ENCODE assay signal across 20 cellular contexts in the genomic region with DNA sequence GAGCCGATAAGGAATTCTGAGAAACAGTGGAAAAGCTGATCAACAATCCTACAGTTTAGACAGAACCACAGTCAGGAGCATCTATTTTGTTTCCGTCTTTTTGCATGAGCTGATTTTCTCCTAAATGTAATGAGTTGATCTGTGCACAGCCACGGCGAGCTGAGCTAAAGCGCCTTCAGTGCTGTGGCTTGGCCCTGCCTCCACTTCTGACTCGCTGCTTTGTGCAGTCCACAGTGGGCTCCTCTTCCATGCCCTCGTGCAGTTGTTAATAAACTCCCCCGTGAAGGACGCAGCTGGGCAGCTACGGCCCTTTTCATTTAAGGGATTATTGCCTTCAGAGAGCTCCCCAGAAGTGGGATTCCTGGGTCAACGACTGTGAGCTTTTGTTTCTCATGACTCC. TPM values are rescaled to one million over a fixed set of nuclear protein-coding genes. Genes with fewer than 3 reads are reported as not detected.
DNase-seq lines count a peak whose midpoint lies in the region; ATAC-seq and TF ChIP-seq lines count a peak whose summit lies in the region.
"Had no signal": no experiment of that assay in that cellular context is flagged by ENCODE, and none has a peak within 500 bp of the region (broad histone marks: within the 10 kb centered on the region; RNA-seq: fewer than 3 reads in every experiment).

No MANE protein-coding gene starts in this region.

- H3K9me3 ChIP-seq in right cardiac atrium (ENCODE audit: control insufficient read depth, low read length) (no peaks in the 10 kb centered on the region), esophagus muscularis mucosa (no peaks in the 10 kb centered on the region), neural progenitor cell (ENCODE audit: low read depth) (no peaks in the 10 kb centered on the region)
- H3K9me3 ChIP-seq: A549; BLaER1 treated with 17β-estradiol and CSF1 and Interleukin-3, amounts not matched to agents 10 nM and 100 nM; HAP-1 had no signal

- no peak overlapping the region for H3K9ac ChIP-seq in neural progenitor cell
- H3K9ac ChIP-seq: BLaER1 treated with 17β-estradiol and CSF1 and Interleukin-3, amounts not matched to agents 10 nM and 100 nM; GM23248 had no signal

- H3K4me2 ChIP-seq in neural progenitor cell, result no peak overlapping the region
- H3K4me2 ChIP-seq: A549 had no signal

- ATAC-seq in Right ventricle myocardium inferior (no peak), right cardiac atrium (no peak), GM19328 (IDR thresholded peaks at IDR 0.05; ENCODE audit: unreplicated experiment) (no peak)
- ATAC-seq: A549, GM12878 had no signal

- peaks cover 23% of the 10 kb centered on the region for H4K20me1 ChIP-seq in neural progenitor cell (ENCODE audit: low read depth)
- H4K20me1 ChIP-seq: BLaER1 treated with 17β-estradiol and CSF1 and Interleukin-3, amounts not matched to agents 10 nM and 100 nM had no signal

- H3K27ac Mint-ChIP-seq in neural progenitor cell, result peak overlapping the region; percentile 70
- H3K27ac Mint-ChIP-seq: CD4-positive, CD25-positive, alpha-beta regulatory T cell had no signal

- H3K4me1 Mint-ChIP-seq in neural progenitor cell, result peaks cover 68% of the 10 kb centered on the region
- H3K4me1 Mint-ChIP-seq: CD4-positive, CD25-positive, alpha-beta regulatory T cell; CD8-positive, alpha-beta memory T cell had no signal

- no peaks in the 10 kb centered on the region for H3K27me3 ChIP-seq in right cardiac atrium (ENCODE audit: control insufficient read depth, insufficient read depth)
- H3K27me3 ChIP-seq in esophagus muscularis mucosa, result no peaks in the 10 kb centered on the region
- H3K27me3 ChIP-seq in neural progenitor cell, result no peaks in the 10 kb centered on the region

- peaks cover 3% of the 10 kb centered on the region for H3K36me3 Mint-ChIP-seq in neural progenitor cell
- H3K36me3 Mint-ChIP-seq: CD4-positive, CD25-positive, alpha-beta regulatory T cell; CD8-positive, alpha-beta memory T cell had no signal

- H2AFZ ChIP-seq in neural progenitor cell (replicated peaks), result no peak overlapping the region
- H2AFZ ChIP-seq: GM23248 had no signal

- H3K9me3 Mint-ChIP-seq in neural progenitor cell, result no peaks in the 10 kb centered on the region
- H3K9me3 Mint-ChIP-seq: CD4-positive, CD25-positive, alpha-beta regulatory T cell had no signal

- no peak for TF ChIP-seq CTCF in esophagus muscularis mucosa (IDR thresholded peaks at IDR 0.05)
- TF ChIP-seq CTCF in neural progenitor cell (IDR thresholded peaks at IDR 0.05), result no peak

- H3K4me1 ChIP-seq in right cardiac atrium (ENCODE audit: control insufficient read depth, insufficient read depth, low read length) (no peaks in the 10 kb centered on the region), esophagus muscularis mucosa (peaks cover 39 to 100% (median 84%) of the 10 kb centered on the region in 4 donors), neural progenitor cell (peaks cover 29% of the 10 kb centered on the region)
- H3K4me1 ChIP-seq: A549, HAP-1 had no signal

- DNase-seq in Right ventricle myocardium inferior (ENCODE audit: missing footprints) (peak; percentile 59), right cardiac atrium (no peak), esophagus muscularis mucosa (ENCODE audit: extremely low spot score) (no peak), neural progenitor cell (ENCODE audit: low spot score) (peak; percentile 33), NCI-H524 (lab: John Stamatoyannopoulos, UW) (no peak), HUDEP-2 (lab: John Stamatoyannopoulos, UW; ENCODE audit: unreplicated experiment in 76 of 76) (no peak)
- DNase-seq: CD4-positive, CD25-positive, alpha-beta regulatory T cell; CD8-positive, alpha-beta memory T cell; COR-L47; DMS 273 treated with DMSO at 0.1 percent for 48 hours; DMS53; DND-41; EL; GM23248 had no signal

- no peak overlapping the region for H3K4me3 Mint-ChIP-seq in neural progenitor cell
- H3K4me3 Mint-ChIP-seq: CD4-positive, CD25-positive, alpha-beta regulatory T cell; CD8-positive, alpha-beta memory T cell had no signal

- TF ChIP-seq EP300 in esophagus muscularis mucosa (IDR thresholded peaks at IDR 0.05), result no peak

- no peak overlapping the region for H3K4me3 ChIP-seq in right cardiac atrium (ENCODE audit: low read length)
- no peak overlapping the region for H3K4me3 ChIP-seq in esophagus muscularis mucosa
- H3K4me3 ChIP-seq in neural progenitor cell, result no peak overlapping the region
- H3K4me3 ChIP-seq: A549; BLaER1 treated with 17β-estradiol and CSF1 and Interleukin-3, amounts not matched to agents 10 nM and 100 nM; GM12878; GM23248; HAP-1 had no signal

- 92% methylated on average over 11 of the region's 11 CpGs for WGBS in right cardiac atrium
- 88% methylated on average over 10 of the region's 11 CpGs for WGBS in esophagus muscularis mucosa

- H3K79me2 ChIP-seq in neural progenitor cell (ENCODE audit: low read depth), result no peaks in the 10 kb centered on the region

- H3K27me3 Mint-ChIP-seq in neural progenitor cell (ENCODE audit: insufficient read depth, low read depth), result peaks cover 17% of the 10 kb centered on the region
- H3K27me3 Mint-ChIP-seq: CD4-positive, CD25-positive, alpha-beta regulatory T cell had no signal

- H3K27ac ChIP-seq in right cardiac atrium (ENCODE audit: low read length), result no peak overlapping the region
- H3K27ac ChIP-seq in esophagus muscularis mucosa (replicated peaks in 1 of 4), result peak overlapping the region in 3 of 4 donors; percentile 83 to 89 (median 89)
- H3K27ac ChIP-seq in neural progenitor cell, result peak overlapping the region; percentile 27
- H3K27ac ChIP-seq: 22Rv1, A549, GM23248 had no signal

- intact Hi-C loops in Right ventricle myocardium inferior (cut with DNase I) (no loop called here), right cardiac atrium (cut with DNase I) (no loop called here), esophagus muscularis mucosa (cut with DNase I) (no loop called here)

- peaks cover 4% of the 10 kb centered on the region for H3F3A ChIP-seq in neural progenitor cell (ENCODE audit: low read depth)

- H3K36me3 ChIP-seq in esophagus muscularis mucosa, result no peaks in the 10 kb centered on the region
- H3K36me3 ChIP-seq in neural progenitor cell, result no peaks in the 10 kb centered on the region
- H3K36me3 ChIP-seq: BLaER1 treated with 17β-estradiol and CSF1 and Interleukin-3, amounts not matched to agents 10 nM and 100 nM; HAP-1 had no signal

- TF ChIP-seq POLR2A in esophagus muscularis mucosa (IDR thresholded peaks at IDR 0.05; ENCODE audit: low read depth), result no peak

RNA-seq across cellular contexts. Expression of a gene that starts 39.4 kb away (rescaled TPM):
- 0.89 TPM for total RNA-seq in Right ventricle myocardium inferior
- 1 to 10 TPM in 1 of 4 donors, under 1 TPM in 2, not detected in 1; 0.03 to 1.3 (median 0.31) TPM for total RNA-seq in right cardiac atrium
- 0.34 TPM for polyA plus RNA-seq in right cardiac atrium
- 100 to 1,000 TPM in 1 of 4 donors, 10 to 100 TPM in 3; 33.3 to 109 (median 66.3) TPM for total RNA-seq in esophagus muscularis mucosa
- total RNA-seq in neural progenitor cell (ENCODE audit: low replicate concordance), result 25.9 and 35.3 TPM in 2 replicates
- total RNA-seq: GM12878, GM23248 had no signal
- polyA plus RNA-seq: CD4-positive, CD25-positive, alpha-beta regulatory T cell; CD8-positive, alpha-beta memory T cell; GM12878; GM23248 had no signal

Comparison
In these comparisons a context has a peak if more than half of its experiments do, and no peak if none do; other contexts are left out.
1. DNase-seq: peak in Right ventricle myocardium inferior (single experiment) and neural progenitor cell (single experiment); none in right cardiac atrium (0 of 3), esophagus muscularis mucosa (single experiment), NCI-H524 (0 of 2) and HUDEP-2 (0 of 76).
2. RNA of a gene that starts 39.4 kb away (total RNA-seq): 33.3 to 109 TPM in esophagus muscularis mucosa and 25.9 to 35.3 TPM in neural progenitor cell; 0.89 TPM in Right ventricle myocardium inferior (single experiment) and 0.03 to 1.3 TPM in right cardiac atrium; every median in the first group is over 10 times any median in the second.